In genomic region chr6:98137391-98137790, GRCh38 we compare ENCODE assay signal across 1 cellular context.
TF ChIP-seq lines count a peak whose summit lies in the region.

No MANE protein-coding gene starts in this region.

TF ChIP-seq in GM23338, 12 proteins besides CTCF, POLR2A, EP300 and RAD21 (continued from another document):
- TF ChIP-seq, protein P1, sequence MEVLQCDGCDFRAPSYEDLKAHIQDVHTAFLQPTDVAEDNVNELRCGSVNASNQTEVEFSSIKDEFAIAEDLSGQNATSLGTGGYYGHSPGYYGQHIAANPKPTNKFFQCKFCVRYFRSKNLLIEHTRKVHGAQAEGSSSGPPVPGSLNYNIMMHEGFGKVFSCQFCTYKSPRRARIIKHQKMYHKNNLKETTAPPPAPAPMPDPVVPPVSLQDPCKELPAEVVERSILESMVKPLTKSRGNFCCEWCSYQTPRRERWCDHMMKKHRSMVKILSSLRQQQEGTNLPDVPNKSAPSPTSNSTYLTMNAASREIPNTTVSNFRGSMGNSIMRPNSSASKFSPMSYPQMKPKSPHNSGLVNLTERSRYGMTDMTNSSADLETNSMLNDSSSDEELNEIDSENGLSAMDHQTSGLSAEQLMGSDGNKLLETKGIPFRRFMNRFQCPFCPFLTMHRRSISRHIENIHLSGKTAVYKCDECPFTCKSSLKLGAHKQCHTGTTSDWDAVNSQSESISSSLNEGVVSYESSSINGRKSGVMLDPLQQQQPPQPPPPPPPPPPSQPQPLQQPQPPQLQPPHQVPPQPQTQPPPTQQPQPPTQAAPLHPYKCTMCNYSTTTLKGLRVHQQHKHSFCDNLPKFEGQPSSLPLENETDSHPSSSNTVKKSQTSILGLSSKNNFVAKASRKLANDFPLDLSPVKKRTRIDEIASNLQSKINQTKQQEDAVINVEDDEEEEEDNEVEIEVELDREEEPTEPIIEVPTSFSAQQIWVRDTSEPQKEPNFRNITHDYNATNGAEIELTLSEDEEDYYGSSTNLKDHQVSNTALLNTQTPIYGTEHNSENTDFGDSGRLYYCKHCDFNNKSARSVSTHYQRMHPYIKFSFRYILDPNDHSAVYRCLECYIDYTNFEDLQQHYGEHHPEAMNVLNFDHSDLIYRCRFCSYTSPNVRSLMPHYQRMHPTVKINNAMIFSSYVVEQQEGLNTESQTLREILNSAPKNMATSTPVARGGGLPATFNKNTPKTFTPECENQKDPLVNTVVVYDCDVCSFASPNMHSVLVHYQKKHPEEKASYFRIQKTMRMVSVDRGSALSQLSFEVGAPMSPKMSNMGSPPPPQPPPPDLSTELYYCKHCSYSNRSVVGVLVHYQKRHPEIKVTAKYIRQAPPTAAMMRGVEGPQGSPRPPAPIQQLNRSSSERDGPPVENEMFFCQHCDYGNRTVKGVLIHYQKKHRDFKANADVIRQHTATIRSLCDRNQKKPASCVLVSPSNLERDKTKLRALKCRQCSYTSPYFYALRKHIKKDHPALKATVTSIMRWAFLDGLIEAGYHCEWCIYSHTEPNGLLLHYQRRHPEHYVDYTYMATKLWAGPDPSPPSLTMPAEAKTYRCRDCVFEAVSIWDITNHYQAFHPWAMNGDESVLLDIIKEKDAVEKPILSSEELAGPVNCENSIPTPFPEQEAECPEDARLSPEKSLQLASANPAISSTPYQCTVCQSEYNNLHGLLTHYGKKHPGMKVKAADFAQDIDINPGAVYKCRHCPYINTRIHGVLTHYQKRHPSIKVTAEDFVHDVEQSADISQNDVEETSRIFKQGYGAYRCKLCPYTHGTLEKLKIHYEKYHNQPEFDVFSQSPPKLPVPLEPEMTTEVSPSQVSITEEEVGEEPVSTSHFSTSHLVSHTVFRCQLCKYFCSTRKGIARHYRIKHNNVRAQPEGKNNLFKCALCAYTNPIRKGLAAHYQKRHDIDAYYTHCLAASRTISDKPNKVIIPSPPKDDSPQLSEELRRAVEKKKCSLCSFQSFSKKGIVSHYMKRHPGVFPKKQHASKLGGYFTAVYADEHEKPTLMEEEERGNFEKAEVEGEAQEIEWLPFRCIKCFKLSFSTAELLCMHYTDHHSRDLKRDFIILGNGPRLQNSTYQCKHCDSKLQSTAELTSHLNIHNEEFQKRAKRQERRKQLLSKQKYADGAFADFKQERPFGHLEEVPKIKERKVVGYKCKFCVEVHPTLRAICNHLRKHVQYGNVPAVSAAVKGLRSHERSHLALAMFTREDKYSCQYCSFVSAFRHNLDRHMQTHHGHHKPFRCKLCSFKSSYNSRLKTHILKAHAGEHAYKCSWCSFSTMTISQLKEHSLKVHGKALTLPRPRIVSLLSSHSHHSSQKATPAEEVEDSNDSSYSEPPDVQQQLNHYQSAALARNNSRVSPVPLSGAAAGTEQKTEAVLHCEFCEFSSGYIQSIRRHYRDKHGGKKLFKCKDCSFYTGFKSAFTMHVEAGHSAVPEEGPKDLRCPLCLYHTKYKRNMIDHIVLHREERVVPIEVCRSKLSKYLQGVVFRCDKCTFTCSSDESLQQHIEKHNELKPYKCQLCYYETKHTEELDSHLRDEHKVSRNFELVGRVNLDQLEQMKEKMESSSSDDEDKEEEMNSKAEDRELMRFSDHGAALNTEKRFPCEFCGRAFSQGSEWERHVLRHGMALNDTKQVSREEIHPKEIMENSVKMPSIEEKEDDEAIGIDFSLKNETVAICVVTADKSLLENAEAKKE (CRISPR knock-in tag; IDR thresholded peaks at IDR 0.05): no peak
